8 cellular contexts compared by ENCODE assay signal in the genomic region with DNA sequence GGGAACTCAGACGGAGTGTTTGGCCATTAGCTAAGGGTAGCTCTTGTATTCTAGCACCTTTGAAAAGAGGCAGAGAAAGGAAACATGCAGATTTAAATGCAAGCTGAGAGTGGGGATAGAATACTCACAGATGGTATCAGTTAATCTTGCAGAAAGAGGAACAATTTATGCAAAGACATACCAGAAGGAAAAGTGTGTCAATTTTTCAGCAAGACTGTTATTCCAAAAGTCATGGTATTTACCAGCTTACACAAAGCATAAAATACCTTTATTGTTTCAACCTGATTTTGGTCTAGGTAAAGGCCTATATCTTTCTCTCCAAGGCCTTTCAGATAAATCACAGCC. TPM values are rescaled to one million over a fixed set of nuclear protein-coding genes. Genes with fewer than 3 reads are reported as not detected.
A peak's percentile ranks its signal among the peaks of the same experiment; 100 is the strongest.
DNase-seq lines count a peak whose midpoint lies in the region; ATAC-seq, FAIRE-seq and TF ChIP-seq lines count a peak whose summit lies in the region.

No MANE protein-coding gene starts in this region.

- no peak overlapping the region for H2AK5ac ChIP-seq in H1 (ENCODE audit: low read depth, low read length)

- no peaks in the 10 kb centered on the region for H3K36me3 Mint-ChIP-seq in CD4-positive, alpha-beta memory T cell

- H3K27ac ChIP-seq in CD4-positive, alpha-beta memory T cell (ENCODE audit: low read depth, low read length), result no peak overlapping the region
- H3K27ac ChIP-seq in H1 (ENCODE audit: low read depth, low read length), result no peak overlapping the region
- no peak overlapping the region for H3K27ac ChIP-seq in ovary

- H3K9me3 Mint-ChIP-seq in CD4-positive, alpha-beta memory T cell, result peaks cover 0 to 4% (median 0%) of the 10 kb centered on the region in 8 donors

- peak overlapping the region; percentile 37 to 57 for H3K4me3 ChIP-seq in CD4-positive, alpha-beta memory T cell (ENCODE audit: low read length in 2 of 2)
- peak overlapping the region; percentile 52 for H3K4me3 ChIP-seq in NB4 (ENCODE audit: low read depth, low read length)
- H3K4me3 ChIP-seq in H1 (ENCODE audit: extremely low read depth in 1 of 4, insufficient read depth in 2 of 4, low read depth in 3 of 4, low read length in 4 of 4), result peak overlapping the region in 3 of 4 experiments; percentile 58 to 77 (median 74); a peak in 3 of 8 replicates
- peak overlapping the region; percentile 79 for H3K4me3 ChIP-seq in ovary

- H3K18ac ChIP-seq in H1 (ENCODE audit: extremely low read depth, low read length), result no peak overlapping the region

- H3K79me2 ChIP-seq in H1 (ENCODE audit: control insufficient read depth in 1 of 2, insufficient read depth in 2 of 2, low read length in 2 of 2), result no peaks in the 10 kb centered on the region

- H4K8ac ChIP-seq in H1 (ENCODE audit: extremely low read depth, insufficient read depth, low read length), result no peak overlapping the region

- H3K9me3 ChIP-seq in CD4-positive, alpha-beta memory T cell (ENCODE audit: control insufficient read depth in 1 of 2, low read length in 2 of 2), result no peaks in the 10 kb centered on the region
- H3K9me3 ChIP-seq in H1 (ENCODE audit: insufficient read depth in 2 of 2, low read depth in 1 of 2, low read length in 1 of 2) (no peaks in the 10 kb centered on the region), ovary (no peaks in the 10 kb centered on the region)

- H3K14ac ChIP-seq in H1 (ENCODE audit: insufficient read length), result no peak overlapping the region

- H2BK15ac ChIP-seq in H1 (ENCODE audit: low read length), result no peak overlapping the region

- H2BK5ac ChIP-seq in H1 (ENCODE audit: low read depth, low read length), result no peak overlapping the region

- no peaks in the 10 kb centered on the region for H3K36me3 ChIP-seq in CD4-positive, alpha-beta memory T cell (ENCODE audit: insufficient read depth, low read length)
- no peaks in the 10 kb centered on the region for H3K36me3 ChIP-seq in H1 (ENCODE audit: control insufficient read depth in 2 of 4, insufficient read depth in 4 of 4, low read length in 3 of 4)
- H3K36me3 ChIP-seq in ovary, result no peaks in the 10 kb centered on the region

- no peak for TF ChIP-seq RAD21 in H1 (IDR thresholded peaks at IDR 0.05 in 1 of 2, conservative IDR thresholded peaks at IDR 0.05 in 1 of 2; ENCODE audit: low read depth in 2 of 2, low read length in 2 of 2)

- no peaks in the 10 kb centered on the region for H4K20me1 ChIP-seq in H1 (replicated peaks in 1 of 2; ENCODE audit: control insufficient read depth in 1 of 2, insufficient read depth in 2 of 2, low read length in 2 of 2)

- H3K4me3 Mint-ChIP-seq in CD4-positive, alpha-beta memory T cell, result peak overlapping the region; percentile 81 to 96 (median 88)

- no peak overlapping the region for H4K5ac ChIP-seq in H1 (ENCODE audit: insufficient read length, low read depth, low read length)

- FAIRE-seq in H1 (lab: Jason Lieb, UNC), result no peak

- CTCF ChIA-PET in CD4-positive, alpha-beta memory T cell (lab: Charles Lee; ENCODE audit: partially characterized antibody), result interaction anchor here (0.5 to 4.4 kb wide), 2 partner anchors 10 to 1383 kb away, joined by 3 to 39 read pairs; no protein-coding TSS in a partner anchor
- CTCF ChIA-PET in H1 (lab: Charles Lee; ENCODE audit: partially characterized antibody), result interaction anchor here (0.6 to 11.3 kb wide), 7 partner anchors 10 to 114 kb away, joined by 3 to 144 read pairs (median 3); no protein-coding TSS in a partner anchor

- TF ChIP-seq POLR2A in NB4 (IDR thresholded peaks at IDR 0.05; ENCODE audit: extremely low read depth, insufficient read length) (no peak), H1 (IDR thresholded peaks at IDR 0.05; ENCODE audit: control extremely low read depth in 1 of 2, low read depth in 2 of 2, low read length in 2 of 2) (no peak), ovary (IDR thresholded peaks at IDR 0.05) (no peak)

- TF ChIP-seq EP300 in H1 (IDR thresholded peaks at IDR 0.05; ENCODE audit: borderline replicate concordance in 1 of 2, low read depth in 2 of 2, low read length in 2 of 2), result no peak
- no peak for TF ChIP-seq EP300 in ovary (IDR thresholded peaks at IDR 0.05)

- H3K27ac Mint-ChIP-seq in CD4-positive, alpha-beta memory T cell, result peak overlapping the region in 5 of 7 donors; percentile 62 to 80 (median 70)

- H3K9ac ChIP-seq in H1 (replicated peaks in 1 of 4; ENCODE audit: extremely low read depth in 1 of 4, low read depth in 3 of 4, low read length in 3 of 4), result peak overlapping the region in 1 of 4 experiments; percentile 70; a peak in 1 of 7 replicates

- H3K27me3 ChIP-seq in CD4-positive, alpha-beta memory T cell (ENCODE audit: insufficient read depth, low read length), result no peaks in the 10 kb centered on the region
- H3K27me3 ChIP-seq in H1 (replicated peaks in 1 of 4; ENCODE audit: control insufficient read depth in 3 of 4, extremely low read depth in 1 of 4, insufficient read depth in 3 of 4, low read length in 3 of 4) (no peaks in the 10 kb centered on the region), ovary (no peaks in the 10 kb centered on the region)

- DNase-seq in CD4-positive, alpha-beta memory T cell, result no peak
- DNase-seq in NB4 (ENCODE audit: low read depth) (no peak), H1 (ENCODE audit: low read depth in 1 of 2, low spot score in 2 of 2) (no peak), ovary (no peak), GM03348 (ENCODE audit: low spot score) (no peak), mucosa of gallbladder (ENCODE audit: low spot score) (no peak), NCI-H510A treated with DMSO at 0.1 percent for 48 hours (lab: John Stamatoyannopoulos, UW) (no peak)

- peak overlapping the region; percentile 69 for H2BK120ac ChIP-seq in H1 (replicated peaks; ENCODE audit: low read depth, low read length)

- no peak overlapping the region for H3K4ac ChIP-seq in H1 (replicated peaks; ENCODE audit: insufficient read length, low read depth, low read length)

- WGBS in H1 (ENCODE audit: extremely low coverage in 1 of 2, insufficient coverage in 1 of 2, insufficient read length in 1 of 2, insufficient replicate concordance in 2 of 2, low coverage in 1 of 2, low lambda C conversion rate in 2 of 2, missing lambda C conversion rate in 1 of 2), 2 experiments, result 8% methylated on average over 1 of the region's 1 CpG; no CpG with 5 or more reads in 1 of the 2 experiments
- WGBS in ovary, 3 donors, result 0 to 2% (median 2%) methylated on average over 1 of the region's 1 CpG

- no peak for ATAC-seq in HG02759 (IDR thresholded peaks at IDR 0.05; ENCODE audit: unreplicated experiment)

- no peak for TF ChIP-seq CTCF in NB4 (IDR thresholded peaks at IDR 0.05; ENCODE audit: low read depth, low read length)
- TF ChIP-seq CTCF in H1 (IDR thresholded peaks at IDR 0.05; ENCODE audit: control extremely low read depth in 1 of 3, insufficient read depth in 1 of 3, low read depth in 1 of 3, low read length in 3 of 3), result no peak
- TF ChIP-seq CTCF in ovary (IDR thresholded peaks at IDR 0.05), result no peak

- peaks cover 6 to 11% of the 10 kb centered on the region in 2 donors for H3K27me3 Mint-ChIP-seq in CD4-positive, alpha-beta memory T cell

- intact Hi-C loops in CD4-positive, alpha-beta memory T cell (cut with micrococcal nuclease), result no loop called here
- intact Hi-C loops in ovary (cut with DNase I), result no loop called here

- H3K4me1 ChIP-seq in CD4-positive, alpha-beta memory T cell (ENCODE audit: insufficient read depth, low read length), result peaks cover 11% of the 10 kb centered on the region
- peaks cover 3 to 20% (median 14%) of the 10 kb centered on the region in 4 experiments; a peak in 5 of 7 replicates for H3K4me1 ChIP-seq in H1 (replicated peaks in 1 of 4; ENCODE audit: control insufficient read depth in 3 of 4, insufficient read depth in 4 of 4, low read length in 3 of 4)
- no peaks in the 10 kb centered on the region for H3K4me1 ChIP-seq in ovary (ENCODE audit: insufficient read depth)

- H2BK12ac ChIP-seq in H1 (ENCODE audit: low read depth, low read length), result no peak overlapping the region

- no peak overlapping the region for H3K56ac ChIP-seq in H1 (replicated peaks; ENCODE audit: insufficient read length, low read depth, low read length)

- POLR2A ChIA-PET in CD4-positive, alpha-beta memory T cell (lab: Charles Lee; ENCODE audit: partially characterized antibody), result no interaction called here
- POLR2A ChIA-PET in H1 (lab: Charles Lee; ENCODE audit: partially characterized antibody), result interaction anchor here (0.6 to 1.5 kb wide), 5 partner anchors 8 to 1261 kb away, joined by 3 to 5 read pairs (median 4); no protein-coding TSS in a partner anchor

- peaks cover 9 to 11% (median 10%) of the 10 kb centered on the region in 4 donors for H3K4me1 Mint-ChIP-seq in CD4-positive, alpha-beta memory T cell

- 0 out of 2 replicates have a peak overlapping the region, but pooled peaks have one; percentile 7 for H2AFZ ChIP-seq in H1 (ENCODE audit: low read length)

- peaks cover 5% of the 10 kb centered on the region for H3K23me2 ChIP-seq in H1 (ENCODE audit: low read depth, low read length)

- no peaks in the 10 kb centered on the region for H3K79me1 ChIP-seq in H1 (ENCODE audit: low read depth, low read length)

- peak overlapping the region in 1 of 2 experiments; percentile 82; a peak in 3 of 4 replicates for H3K4me2 ChIP-seq in H1 (ENCODE audit: insufficient read depth in 1 of 2, low read depth in 2 of 2, low read length in 2 of 2)

- H3K23ac ChIP-seq in H1 (ENCODE audit: insufficient read length), result no peak overlapping the region

- no peak overlapping the region for H4K91ac ChIP-seq in H1 (replicated peaks; ENCODE audit: insufficient read length, low read length)

- H2BK20ac ChIP-seq in H1 (ENCODE audit: low read length), result no peak overlapping the region

TF ChIP-seq in H1, 55 proteins besides CTCF, POLR2A, EP300 and RAD21 (continues in another document):
- TF ChIP-seq CREB1 (IDR thresholded peaks at IDR 0.05) (no peak), NRF1 (IDR thresholded peaks at IDR 0.05; ENCODE audit: low read depth, low read length) (no peak), CHD2 (IDR thresholded peaks at IDR 0.05; ENCODE audit: low read length) (no peak), RNF2 (IDR thresholded peaks at IDR 0.05; ENCODE audit: borderline replicate concordance, low read depth, low read length, missing control alignments, poor library complexity, severe bottlenecking) (no peak)

RNA-seq across cellular contexts. Expression of a gene that starts 0.3 kb away (rescaled TPM):
- total RNA-seq in CD4-positive, alpha-beta memory T cell, result not detected
- polyA plus RNA-seq in CD4-positive, alpha-beta memory T cell, result not detected
- 5.0 TPM in 2 replicates for total RNA-seq in H1 (2021; fragmentation: NEBNext Ultra II Directional; extraction: Animal tissue kit (Norgen Biotek cat#: 25700))
- polyA plus RNA-seq in H1 (2011; rRNA removed) (2.9 and 4.8 TPM in 2 replicates), ovary (1 to 10 TPM in 1 of 2 donors, under 1 TPM in 1; 0.58 to 3.1 TPM)
- 3.9 TPM for polyA plus RNA-seq in H1 (2011; cell fraction: cytosol; rRNA removed)
- 3.5 TPM for polyA plus RNA-seq in H1 (2011; cell fraction: nucleus; rRNA removed)
- 3.1 to 5.4 TPM (median 4.0 TPM) in 4 replicates for polyA plus RNA-seq in H1 (2012, experiment 1 of 2)
- polyA plus RNA-seq in H1 (2012, experiment 2 of 2), result 0.73 TPM
- 6.5 TPM for polyA plus RNA-seq in H1 (2013, experiment 1 of 2)
- 6.7 TPM for polyA plus RNA-seq in H1 (2013, experiment 2 of 2)
- 16.2 and 21.1 TPM in 2 replicates for polyA minus RNA-seq in H1 (2011; rRNA and poly(A)+ RNA removed)
- 4.5 TPM for polyA minus RNA-seq in H1 (2011; cell fraction: cytosol; rRNA and poly(A)+ RNA removed)
- 17.0 TPM for polyA minus RNA-seq in H1 (2011; cell fraction: nucleus; rRNA and poly(A)+ RNA removed)
- total RNA-seq in ovary (1 to 10 TPM in 3 of 7 donors, under 1 TPM in 4; 0.35 to 3.0 (median 0.98) TPM), mucosa of gallbladder (10.8 TPM)
